8 cellular contexts compared by ENCODE assay signal in the genomic region with DNA sequence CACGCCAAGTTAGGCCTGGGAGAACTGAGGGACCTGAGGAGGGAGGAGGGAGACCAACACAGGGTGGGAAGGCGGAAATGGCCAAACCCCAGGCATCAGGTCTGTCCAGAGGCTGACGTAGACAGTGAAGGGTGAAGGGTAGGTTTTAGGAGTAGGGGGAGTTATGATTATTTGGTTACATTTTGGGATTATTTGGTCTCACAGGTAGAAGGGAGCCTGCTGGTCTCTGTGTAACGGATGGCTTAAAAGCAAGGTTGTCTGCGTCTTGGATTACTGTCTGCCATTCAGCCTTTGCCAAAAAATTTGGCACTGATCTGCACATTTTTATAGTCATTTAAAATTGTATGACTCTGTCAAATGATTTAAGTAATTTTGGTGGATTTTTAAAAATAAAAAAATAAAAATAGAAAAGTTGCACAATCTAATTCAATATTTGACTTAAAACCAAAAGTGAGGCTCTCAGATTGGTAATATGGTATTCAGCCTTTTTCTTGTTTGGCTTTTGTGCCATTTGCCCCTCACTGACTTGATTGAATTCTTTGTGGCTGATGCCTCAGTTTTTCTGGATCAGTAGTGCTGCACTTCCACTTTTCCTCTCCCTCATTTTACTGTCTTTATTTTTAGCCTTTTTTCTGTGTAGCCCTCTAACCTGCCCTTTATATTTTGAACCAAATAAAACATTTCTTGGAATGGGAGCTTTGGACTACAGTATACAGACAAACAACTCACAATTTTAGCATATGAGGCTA. TPM values are rescaled to one million over a fixed set of nuclear protein-coding genes. Genes with fewer than 3 reads are reported as not detected.
A peak's percentile ranks its signal among the peaks of the same experiment; 100 is the strongest.
DNase-seq lines count a peak whose midpoint lies in the region; ATAC-seq, FAIRE-seq and TF ChIP-seq lines count a peak whose summit lies in the region.

No MANE protein-coding gene starts in this region.

- no peaks in the 10 kb centered on the region for H3K27me3 Mint-ChIP-seq in activated CD4-positive, alpha-beta memory T cell treated with anti-CD3 and anti-CD28 coated beads for 36 hours

- peaks cover 37% of the 10 kb centered on the region for H3K4me1 Mint-ChIP-seq in activated CD4-positive, alpha-beta memory T cell treated with anti-CD3 and anti-CD28 coated beads for 36 hours (ENCODE audit: low read depth)

- peaks cover 13% of the 10 kb centered on the region for H3K36me3 ChIP-seq in BJ (ENCODE audit: control insufficient read depth, insufficient read depth, low read length)

- ATAC-seq in GM19043 (IDR thresholded peaks at IDR 0.05; ENCODE audit: low read depth, unreplicated experiment) (peak; percentile 47), HG03432 (IDR thresholded peaks at IDR 0.05; ENCODE audit: unreplicated experiment) (peak; percentile 46), left cardiac atrium (peak; percentile 66 to 77)

- no peaks in the 10 kb centered on the region for H3K27me3 ChIP-seq in BJ (ENCODE audit: control insufficient read depth, insufficient read depth, low read length)

- no peak for FAIRE-seq in H54 (lab: Jason Lieb, UNC)

- no peak for TF ChIP-seq POLR2A in H54 (IDR thresholded peaks at IDR 0.05; ENCODE audit: low read depth, low read length)

- peak overlapping the region; percentile 96 for H3K4me3 Mint-ChIP-seq in activated CD4-positive, alpha-beta memory T cell treated with anti-CD3 and anti-CD28 coated beads for 36 hours

- H3K4me3 ChIP-seq in BJ (ENCODE audit: low read depth, low read length): peak overlapping the region; percentile 49

- DNase-seq in BJ (ENCODE audit: low read depth) (no peak), left cardiac atrium (no peak), renal cortical epithelial cell (ENCODE audit: low read depth) (peak; percentile 51), H54 (ENCODE audit: insufficient read length, low spot score) (no peak), DMS 273 treated with DMSO at 0.1 percent for 48 hours (lab: John Stamatoyannopoulos, UW) (no peak)
- no peak for DNase-seq in activated CD4-positive, alpha-beta memory T cell treated with anti-CD3 and anti-CD28 coated beads for 36 hours

- intact Hi-C loops in activated CD4-positive, alpha-beta memory T cell treated with anti-CD3 and anti-CD28 coated beads for 36 hours (cut with micrococcal nuclease): loop anchor here (1.0 to 2.0 kb wide), 3 partner anchors 8 to 58 kb away; a partner anchor contains a TSS
- intact Hi-C loops in left cardiac atrium (cut with DNase I): no loop called here

- peak overlapping the region; percentile 95 for H3K27ac Mint-ChIP-seq in activated CD4-positive, alpha-beta memory T cell treated with anti-CD3 and anti-CD28 coated beads for 36 hours

- no peaks in the 10 kb centered on the region for H3K9me3 Mint-ChIP-seq in activated CD4-positive, alpha-beta memory T cell treated with anti-CD3 and anti-CD28 coated beads for 36 hours

- CTCF ChIA-PET in BJ (lab: Yijun Ruan, JAX): interaction anchor here (0.6 to 2.1 kb wide), 2 partner anchors 9 to 13 kb away, joined by 3 to 5 read pairs; a partner anchor contains a TSS
- CTCF ChIA-PET in activated CD4-positive, alpha-beta memory T cell treated with anti-CD3 and anti-CD28 coated beads for 36 hours (lab: Charles Lee): interaction anchor here (1.3 to 2.0 kb wide), 4 partner anchors 10 to 61 kb away, joined by 4 to 9 read pairs (median 6); no protein-coding TSS in a partner anchor

- POLR2A ChIA-PET in BJ (lab: Charles Lee): interaction anchor here (0.6 to 0.7 kb wide), 2 partner anchors 21 to 645 kb away, joined by 3 to 7 read pairs; no protein-coding TSS in a partner anchor
- POLR2A ChIA-PET in activated CD4-positive, alpha-beta memory T cell treated with anti-CD3 and anti-CD28 coated beads for 36 hours (lab: Charles Lee): interaction anchor here (1.1 to 2.0 kb wide), 4 partner anchors 8 to 30 kb away, joined by 4 to 13 read pairs (median 4); a partner anchor contains a TSS

- peaks cover 8% of the 10 kb centered on the region for H3K36me3 Mint-ChIP-seq in activated CD4-positive, alpha-beta memory T cell treated with anti-CD3 and anti-CD28 coated beads for 36 hours

- no peak for TF ChIP-seq CTCF in BJ (IDR thresholded peaks at IDR 0.05; ENCODE audit: insufficient read depth, low read depth, low read length)

RNA-seq across cellular contexts. Expression of a gene that starts 3.6 kb away (rescaled TPM):
- not detected in 2 replicates for polyA plus RNA-seq in BJ (2011; rRNA removed)
- polyA minus RNA-seq in BJ (2011; rRNA and poly(A)+ RNA removed): not detected in 2 replicates
- total RNA-seq in activated CD4-positive, alpha-beta memory T cell treated with anti-CD3 and anti-CD28 coated beads for 36 hours: not detected
- total RNA-seq in left cardiac atrium (not detected), renal cortical epithelial cell (not detected in 2 replicates)

RNA-seq across cellular contexts. Expression of a gene that starts 8.6 kb away (rescaled TPM):
- 17.4 and 19.7 TPM in 2 replicates for polyA plus RNA-seq in BJ (2011; rRNA removed)
- 16.5 and 20.0 TPM in 2 replicates for polyA minus RNA-seq in BJ (2011; rRNA and poly(A)+ RNA removed)
- total RNA-seq in activated CD4-positive, alpha-beta memory T cell treated with anti-CD3 and anti-CD28 coated beads for 36 hours: 10 to 100 TPM; 17.4 to 18.0 TPM
- total RNA-seq in left cardiac atrium: 10 to 100 TPM; 23.6 to 34.6 TPM
- total RNA-seq in renal cortical epithelial cell: 13.7 and 24.3 TPM in 2 replicates

RNA-seq across cellular contexts. Expression of a gene that starts 8.7 kb away (rescaled TPM):
- polyA plus RNA-seq in BJ (2011; rRNA removed): 30.3 and 44.1 TPM in 2 replicates
- 24.5 and 32.9 TPM in 2 replicates for polyA minus RNA-seq in BJ (2011; rRNA and poly(A)+ RNA removed)
- total RNA-seq in activated CD4-positive, alpha-beta memory T cell treated with anti-CD3 and anti-CD28 coated beads for 36 hours: 10 to 100 TPM; 30.4 to 30.7 TPM
- total RNA-seq in left cardiac atrium (10 to 100 TPM; 92.5 to 97.7 TPM), renal cortical epithelial cell (14.9 and 46.9 TPM in 2 replicates)

RNA-seq across cellular contexts. Expression of a gene that starts 25.2 kb away (rescaled TPM):
- polyA plus RNA-seq in BJ (2011; rRNA removed): 67.9 and 75.8 TPM in 2 replicates
- polyA minus RNA-seq in BJ (2011; rRNA and poly(A)+ RNA removed): 43.3 and 58.6 TPM in 2 replicates
- total RNA-seq in activated CD4-positive, alpha-beta memory T cell treated with anti-CD3 and anti-CD28 coated beads for 36 hours: 10 to 100 TPM; 27.7 to 29.9 TPM
- total RNA-seq in left cardiac atrium (10 to 100 TPM; 24.6 to 36.2 TPM), renal cortical epithelial cell (57.8 and 152 TPM in 2 replicates)

RNA-seq across cellular contexts. Expression of a gene that starts 25.7 kb away (rescaled TPM):
- polyA plus RNA-seq in BJ (2011; rRNA removed): 215 and 399 TPM in 2 replicates
- polyA minus RNA-seq in BJ (2011; rRNA and poly(A)+ RNA removed): 1,219 and 1,318 TPM in 2 replicates
- total RNA-seq in activated CD4-positive, alpha-beta memory T cell treated with anti-CD3 and anti-CD28 coated beads for 36 hours: 100 to 1,000 TPM; 285 to 287 TPM
- 100 to 1,000 TPM; 301 to 324 TPM for total RNA-seq in left cardiac atrium
- total RNA-seq in renal cortical epithelial cell: 266 and 772 TPM in 2 replicates
